1 cellular context compared by ENCODE assay signal in the genomic region with DNA sequence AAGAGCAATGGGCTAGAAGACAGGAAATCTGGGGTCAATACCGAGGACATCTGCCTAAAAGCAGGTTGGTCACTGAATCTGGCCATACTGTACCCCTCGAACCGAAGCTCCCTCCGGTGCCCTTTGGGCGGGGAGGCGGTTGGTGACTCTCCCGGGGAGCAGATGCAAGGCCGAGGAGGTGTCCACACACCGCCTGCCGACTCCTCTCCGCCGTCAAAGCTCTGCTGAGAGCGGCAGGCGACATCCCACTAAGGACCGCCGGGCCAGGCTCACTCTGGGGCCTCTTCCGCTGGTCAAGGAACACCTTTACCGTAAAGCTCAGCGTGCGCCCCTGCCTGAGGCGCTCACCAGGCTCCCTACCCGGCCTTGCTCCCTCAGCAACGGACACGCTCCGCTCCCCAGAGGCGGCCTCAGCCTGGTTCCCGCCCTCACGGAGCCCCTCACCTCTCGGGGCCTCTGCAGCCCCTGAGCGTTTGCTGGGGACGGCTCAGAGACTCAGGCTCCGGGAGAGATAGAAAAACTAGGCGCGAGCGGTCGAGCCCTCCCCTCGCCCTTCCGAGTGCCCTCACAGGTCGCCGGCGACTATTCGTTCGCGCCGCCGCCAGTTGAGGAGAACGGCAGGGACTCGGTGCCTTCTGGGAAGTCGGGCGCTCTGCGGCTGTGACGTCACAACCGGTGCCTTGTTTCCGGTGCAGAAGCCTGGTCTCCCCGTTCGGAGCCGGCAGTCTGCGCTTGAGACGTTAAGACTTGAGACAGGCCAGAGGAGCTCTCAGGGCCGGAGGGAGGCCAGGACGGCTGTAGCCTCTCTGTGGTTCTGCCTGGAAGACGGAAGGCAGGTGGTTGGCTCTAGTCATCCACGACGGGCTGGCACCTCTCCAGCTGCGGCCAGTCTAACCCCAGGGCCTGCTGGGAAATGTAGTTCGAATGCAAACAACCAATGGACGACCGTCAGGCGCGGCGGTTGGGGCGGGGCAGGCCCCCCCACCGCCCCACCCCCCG.
TF ChIP-seq lines count a peak whose summit lies in the region.

A gene with protein sequence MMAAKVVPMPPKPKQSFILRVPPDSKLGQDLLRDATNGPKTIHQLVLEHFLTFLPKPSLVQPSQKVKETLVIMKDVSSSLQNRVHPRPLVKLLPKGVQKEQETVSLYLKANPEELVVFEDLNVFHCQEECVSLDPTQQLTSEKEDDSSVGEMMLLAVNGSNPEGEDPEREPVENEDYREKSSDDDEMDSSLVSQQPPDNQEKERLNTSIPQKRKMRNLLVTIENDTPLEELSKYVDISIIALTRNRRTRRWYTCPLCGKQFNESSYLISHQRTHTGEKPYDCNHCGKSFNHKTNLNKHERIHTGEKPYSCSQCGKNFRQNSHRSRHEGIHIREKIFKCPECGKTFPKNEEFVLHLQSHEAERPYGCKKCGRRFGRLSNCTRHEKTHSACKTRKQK (minus strand): TSS at position 616 of the 999 bp plus-strand sequence. CDS start 1,403 bp downstream, outside the sequence.

TF ChIP-seq in WTC11, 78 proteins besides CTCF, POLR2A, EP300 and RAD21 (continued from another document and continues in another):
- TF ChIP-seq, protein P1, sequence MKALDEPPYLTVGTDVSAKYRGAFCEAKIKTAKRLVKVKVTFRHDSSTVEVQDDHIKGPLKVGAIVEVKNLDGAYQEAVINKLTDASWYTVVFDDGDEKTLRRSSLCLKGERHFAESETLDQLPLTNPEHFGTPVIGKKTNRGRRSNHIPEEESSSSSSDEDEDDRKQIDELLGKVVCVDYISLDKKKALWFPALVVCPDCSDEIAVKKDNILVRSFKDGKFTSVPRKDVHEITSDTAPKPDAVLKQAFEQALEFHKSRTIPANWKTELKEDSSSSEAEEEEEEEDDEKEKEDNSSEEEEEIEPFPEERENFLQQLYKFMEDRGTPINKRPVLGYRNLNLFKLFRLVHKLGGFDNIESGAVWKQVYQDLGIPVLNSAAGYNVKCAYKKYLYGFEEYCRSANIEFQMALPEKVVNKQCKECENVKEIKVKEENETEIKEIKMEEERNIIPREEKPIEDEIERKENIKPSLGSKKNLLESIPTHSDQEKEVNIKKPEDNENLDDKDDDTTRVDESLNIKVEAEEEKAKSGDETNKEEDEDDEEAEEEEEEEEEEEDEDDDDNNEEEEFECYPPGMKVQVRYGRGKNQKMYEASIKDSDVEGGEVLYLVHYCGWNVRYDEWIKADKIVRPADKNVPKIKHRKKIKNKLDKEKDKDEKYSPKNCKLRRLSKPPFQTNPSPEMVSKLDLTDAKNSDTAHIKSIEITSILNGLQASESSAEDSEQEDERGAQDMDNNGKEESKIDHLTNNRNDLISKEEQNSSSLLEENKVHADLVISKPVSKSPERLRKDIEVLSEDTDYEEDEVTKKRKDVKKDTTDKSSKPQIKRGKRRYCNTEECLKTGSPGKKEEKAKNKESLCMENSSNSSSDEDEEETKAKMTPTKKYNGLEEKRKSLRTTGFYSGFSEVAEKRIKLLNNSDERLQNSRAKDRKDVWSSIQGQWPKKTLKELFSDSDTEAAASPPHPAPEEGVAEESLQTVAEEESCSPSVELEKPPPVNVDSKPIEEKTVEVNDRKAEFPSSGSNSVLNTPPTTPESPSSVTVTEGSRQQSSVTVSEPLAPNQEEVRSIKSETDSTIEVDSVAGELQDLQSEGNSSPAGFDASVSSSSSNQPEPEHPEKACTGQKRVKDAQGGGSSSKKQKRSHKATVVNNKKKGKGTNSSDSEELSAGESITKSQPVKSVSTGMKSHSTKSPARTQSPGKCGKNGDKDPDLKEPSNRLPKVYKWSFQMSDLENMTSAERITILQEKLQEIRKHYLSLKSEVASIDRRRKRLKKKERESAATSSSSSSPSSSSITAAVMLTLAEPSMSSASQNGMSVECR (CRISPR knock-in tag; IDR thresholded peaks at IDR 0.05; ENCODE audit: borderline replicate concordance) = peak; percentile 81; the same call in 1 of the 2 replicates
- TF ChIP-seq ZNF671 (CRISPR knock-in tag; IDR thresholded peaks at IDR 0.05) (no peak), ZNF219 (CRISPR knock-in tag; IDR thresholded peaks at IDR 0.05; ENCODE audit: borderline replicate concordance) (peak; percentile 76; the same call in 1 of the 2 replicates), KAT7 (CRISPR knock-in tag; IDR thresholded peaks at IDR 0.05; ENCODE audit: borderline replicate concordance) (no peak), ESRRA (CRISPR knock-in tag; IDR thresholded peaks at IDR 0.05; ENCODE audit: borderline replicate concordance) (no peak), SMAD3 (CRISPR knock-in tag; IDR thresholded peaks at IDR 0.05; ENCODE audit: borderline replicate concordance) (no peak), FOXP1 (CRISPR knock-in tag; IDR thresholded peaks at IDR 0.05; ENCODE audit: borderline replicate concordance) (peak; percentile 70; the same call in 1 of the 2 replicates), ZNF138 (CRISPR knock-in tag; conservative IDR thresholded peaks at IDR 0.05) (no peak), NFYB (CRISPR knock-in tag; conservative IDR thresholded peaks at IDR 0.05; ENCODE audit: low read depth) (0 out of 2 replicates have a peak, but pooled peaks have one; percentile 50), TCF7 (CRISPR knock-in tag; IDR thresholded peaks at IDR 0.05; ENCODE audit: low read depth) (no peak), ZNF121 (CRISPR knock-in tag; IDR thresholded peaks at IDR 0.05) (no peak), ZNF317 (CRISPR knock-in tag; IDR thresholded peaks at IDR 0.05; ENCODE audit: borderline replicate concordance, low read depth) (peak; percentile 49; the same call in 1 of the 2 replicates), SOX15 (CRISPR knock-in tag; IDR thresholded peaks at IDR 0.05) (no peak), JUN (CRISPR knock-in tag; IDR thresholded peaks at IDR 0.05) (peak; percentile 86; the same call in 1 of the 2 replicates), FOXK1 (CRISPR knock-in tag; IDR thresholded peaks at IDR 0.05) (peak; percentile 86)
- TF ChIP-seq, protein P2, sequence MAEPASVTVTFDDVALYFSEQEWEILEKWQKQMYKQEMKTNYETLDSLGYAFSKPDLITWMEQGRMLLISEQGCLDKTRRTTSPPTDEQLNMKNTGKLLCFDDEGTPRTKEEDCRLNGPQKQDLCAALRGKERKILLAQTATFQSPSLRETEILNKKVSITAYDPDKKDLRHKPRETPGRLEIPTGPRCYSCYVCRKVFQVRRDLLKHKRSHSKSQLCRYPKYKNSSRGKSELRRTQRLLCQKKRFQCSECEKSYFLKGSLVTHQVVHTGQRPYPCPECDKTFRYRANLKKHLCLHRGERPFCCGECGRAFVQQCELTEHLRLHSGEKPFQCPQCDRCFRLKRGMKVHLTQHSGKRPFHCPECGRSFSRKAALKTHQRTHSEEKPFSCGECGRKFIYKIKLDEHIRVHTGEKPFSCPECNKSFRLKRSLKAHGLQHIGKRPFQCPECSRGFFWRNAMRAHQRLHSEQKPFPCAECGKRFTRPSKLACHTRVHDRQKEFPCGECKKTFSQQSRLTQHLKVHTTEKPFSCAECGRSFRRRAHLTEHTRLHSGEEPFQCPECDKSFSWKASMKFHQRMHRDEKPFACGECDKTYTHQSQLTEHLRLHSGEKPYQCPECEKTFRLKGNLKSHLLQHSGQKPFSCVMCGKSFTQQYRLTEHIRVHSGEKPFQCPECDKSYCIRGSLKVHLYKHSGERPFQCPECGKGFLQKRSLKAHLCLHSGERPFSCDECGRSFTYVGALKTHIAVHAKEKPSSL (CRISPR knock-in tag; conservative IDR thresholded peaks at IDR 0.05) = no peak
- TF ChIP-seq, protein P3, sequence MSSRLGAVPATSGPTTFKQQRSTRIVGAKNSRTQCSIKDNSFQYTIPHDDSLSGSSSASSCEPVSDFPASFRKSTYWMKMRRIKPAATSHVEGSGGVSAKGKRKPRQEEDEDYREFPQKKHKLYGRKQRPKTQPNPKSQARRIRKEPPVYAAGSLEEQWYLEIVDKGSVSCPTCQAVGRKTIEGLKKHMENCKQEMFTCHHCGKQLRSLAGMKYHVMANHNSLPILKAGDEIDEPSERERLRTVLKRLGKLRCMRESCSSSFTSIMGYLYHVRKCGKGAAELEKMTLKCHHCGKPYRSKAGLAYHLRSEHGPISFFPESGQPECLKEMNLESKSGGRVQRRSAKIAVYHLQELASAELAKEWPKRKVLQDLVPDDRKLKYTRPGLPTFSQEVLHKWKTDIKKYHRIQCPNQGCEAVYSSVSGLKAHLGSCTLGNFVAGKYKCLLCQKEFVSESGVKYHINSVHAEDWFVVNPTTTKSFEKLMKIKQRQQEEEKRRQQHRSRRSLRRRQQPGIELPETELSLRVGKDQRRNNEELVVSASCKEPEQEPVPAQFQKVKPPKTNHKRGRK (CRISPR knock-in tag; IDR thresholded peaks at IDR 0.05; ENCODE audit: borderline replicate concordance) = no peak
- TF ChIP-seq, protein P4, sequence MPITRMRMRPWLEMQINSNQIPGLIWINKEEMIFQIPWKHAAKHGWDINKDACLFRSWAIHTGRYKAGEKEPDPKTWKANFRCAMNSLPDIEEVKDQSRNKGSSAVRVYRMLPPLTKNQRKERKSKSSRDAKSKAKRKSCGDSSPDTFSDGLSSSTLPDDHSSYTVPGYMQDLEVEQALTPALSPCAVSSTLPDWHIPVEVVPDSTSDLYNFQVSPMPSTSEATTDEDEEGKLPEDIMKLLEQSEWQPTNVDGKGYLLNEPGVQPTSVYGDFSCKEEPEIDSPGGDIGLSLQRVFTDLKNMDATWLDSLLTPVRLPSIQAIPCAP (CRISPR knock-in tag; IDR thresholded peaks at IDR 0.05) = no peak
- TF ChIP-seq, protein P5, sequence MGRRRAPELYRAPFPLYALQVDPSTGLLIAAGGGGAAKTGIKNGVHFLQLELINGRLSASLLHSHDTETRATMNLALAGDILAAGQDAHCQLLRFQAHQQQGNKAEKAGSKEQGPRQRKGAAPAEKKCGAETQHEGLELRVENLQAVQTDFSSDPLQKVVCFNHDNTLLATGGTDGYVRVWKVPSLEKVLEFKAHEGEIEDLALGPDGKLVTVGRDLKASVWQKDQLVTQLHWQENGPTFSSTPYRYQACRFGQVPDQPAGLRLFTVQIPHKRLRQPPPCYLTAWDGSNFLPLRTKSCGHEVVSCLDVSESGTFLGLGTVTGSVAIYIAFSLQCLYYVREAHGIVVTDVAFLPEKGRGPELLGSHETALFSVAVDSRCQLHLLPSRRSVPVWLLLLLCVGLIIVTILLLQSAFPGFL (CRISPR knock-in tag; IDR thresholded peaks at IDR 0.05; ENCODE audit: borderline replicate concordance) = no peak
- TF ChIP-seq, protein P6, sequence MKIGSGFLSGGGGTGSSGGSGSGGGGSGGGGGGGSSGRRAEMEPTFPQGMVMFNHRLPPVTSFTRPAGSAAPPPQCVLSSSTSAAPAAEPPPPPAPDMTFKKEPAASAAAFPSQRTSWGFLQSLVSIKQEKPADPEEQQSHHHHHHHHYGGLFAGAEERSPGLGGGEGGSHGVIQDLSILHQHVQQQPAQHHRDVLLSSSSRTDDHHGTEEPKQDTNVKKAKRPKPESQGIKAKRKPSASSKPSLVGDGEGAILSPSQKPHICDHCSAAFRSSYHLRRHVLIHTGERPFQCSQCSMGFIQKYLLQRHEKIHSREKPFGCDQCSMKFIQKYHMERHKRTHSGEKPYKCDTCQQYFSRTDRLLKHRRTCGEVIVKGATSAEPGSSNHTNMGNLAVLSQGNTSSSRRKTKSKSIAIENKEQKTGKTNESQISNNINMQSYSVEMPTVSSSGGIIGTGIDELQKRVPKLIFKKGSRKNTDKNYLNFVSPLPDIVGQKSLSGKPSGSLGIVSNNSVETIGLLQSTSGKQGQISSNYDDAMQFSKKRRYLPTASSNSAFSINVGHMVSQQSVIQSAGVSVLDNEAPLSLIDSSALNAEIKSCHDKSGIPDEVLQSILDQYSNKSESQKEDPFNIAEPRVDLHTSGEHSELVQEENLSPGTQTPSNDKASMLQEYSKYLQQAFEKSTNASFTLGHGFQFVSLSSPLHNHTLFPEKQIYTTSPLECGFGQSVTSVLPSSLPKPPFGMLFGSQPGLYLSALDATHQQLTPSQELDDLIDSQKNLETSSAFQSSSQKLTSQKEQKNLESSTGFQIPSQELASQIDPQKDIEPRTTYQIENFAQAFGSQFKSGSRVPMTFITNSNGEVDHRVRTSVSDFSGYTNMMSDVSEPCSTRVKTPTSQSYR (CRISPR knock-in tag; IDR thresholded peaks at IDR 0.05) = no peak
- TF ChIP-seq, protein P7, sequence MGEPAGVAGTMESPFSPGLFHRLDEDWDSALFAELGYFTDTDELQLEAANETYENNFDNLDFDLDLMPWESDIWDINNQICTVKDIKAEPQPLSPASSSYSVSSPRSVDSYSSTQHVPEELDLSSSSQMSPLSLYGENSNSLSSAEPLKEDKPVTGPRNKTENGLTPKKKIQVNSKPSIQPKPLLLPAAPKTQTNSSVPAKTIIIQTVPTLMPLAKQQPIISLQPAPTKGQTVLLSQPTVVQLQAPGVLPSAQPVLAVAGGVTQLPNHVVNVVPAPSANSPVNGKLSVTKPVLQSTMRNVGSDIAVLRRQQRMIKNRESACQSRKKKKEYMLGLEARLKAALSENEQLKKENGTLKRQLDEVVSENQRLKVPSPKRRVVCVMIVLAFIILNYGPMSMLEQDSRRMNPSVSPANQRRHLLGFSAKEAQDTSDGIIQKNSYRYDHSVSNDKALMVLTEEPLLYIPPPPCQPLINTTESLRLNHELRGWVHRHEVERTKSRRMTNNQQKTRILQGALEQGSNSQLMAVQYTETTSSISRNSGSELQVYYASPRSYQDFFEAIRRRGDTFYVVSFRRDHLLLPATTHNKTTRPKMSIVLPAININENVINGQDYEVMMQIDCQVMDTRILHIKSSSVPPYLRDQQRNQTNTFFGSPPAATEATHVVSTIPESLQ (CRISPR knock-in tag; IDR thresholded peaks at IDR 0.05) = no peak
- TF ChIP-seq, protein P8, sequence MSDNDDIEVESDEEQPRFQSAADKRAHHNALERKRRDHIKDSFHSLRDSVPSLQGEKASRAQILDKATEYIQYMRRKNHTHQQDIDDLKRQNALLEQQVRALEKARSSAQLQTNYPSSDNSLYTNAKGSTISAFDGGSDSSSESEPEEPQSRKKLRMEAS (CRISPR knock-in tag; IDR thresholded peaks at IDR 0.05) = peak; percentile 81
- TF ChIP-seq, protein P9, sequence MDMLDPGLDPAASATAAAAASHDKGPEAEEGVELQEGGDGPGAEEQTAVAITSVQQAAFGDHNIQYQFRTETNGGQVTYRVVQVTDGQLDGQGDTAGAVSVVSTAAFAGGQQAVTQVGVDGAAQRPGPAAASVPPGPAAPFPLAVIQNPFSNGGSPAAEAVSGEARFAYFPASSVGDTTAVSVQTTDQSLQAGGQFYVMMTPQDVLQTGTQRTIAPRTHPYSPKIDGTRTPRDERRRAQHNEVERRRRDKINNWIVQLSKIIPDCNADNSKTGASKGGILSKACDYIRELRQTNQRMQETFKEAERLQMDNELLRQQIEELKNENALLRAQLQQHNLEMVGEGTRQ (CRISPR knock-in tag; IDR thresholded peaks at IDR 0.05) = no peak
- TF ChIP-seq, protein P10, sequence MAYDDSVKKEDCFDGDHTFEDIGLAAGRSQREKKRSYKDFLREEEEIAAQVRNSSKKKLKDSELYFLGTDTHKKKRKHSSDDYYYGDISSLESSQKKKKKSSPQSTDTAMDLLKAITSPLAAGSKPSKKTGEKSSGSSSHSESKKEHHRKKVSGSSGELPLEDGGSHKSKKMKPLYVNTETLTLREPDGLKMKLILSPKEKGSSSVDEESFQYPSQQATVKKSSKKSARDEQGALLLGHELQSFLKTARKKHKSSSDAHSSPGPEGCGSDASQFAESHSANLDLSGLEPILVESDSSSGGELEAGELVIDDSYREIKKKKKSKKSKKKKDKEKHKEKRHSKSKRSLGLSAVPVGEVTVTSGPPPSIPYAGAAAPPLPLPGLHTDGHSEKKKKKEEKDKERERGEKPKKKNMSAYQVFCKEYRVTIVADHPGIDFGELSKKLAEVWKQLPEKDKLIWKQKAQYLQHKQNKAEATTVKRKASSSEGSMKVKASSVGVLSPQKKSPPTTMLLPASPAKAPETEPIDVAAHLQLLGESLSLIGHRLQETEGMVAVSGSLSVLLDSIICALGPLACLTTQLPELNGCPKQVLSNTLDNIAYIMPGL (CRISPR knock-in tag; IDR thresholded peaks at IDR 0.05) = 0 out of 2 replicates have a peak, but pooled peaks have one; percentile 14
